29 cellular contexts compared by ENCODE assay signal in the genomic region with DNA sequence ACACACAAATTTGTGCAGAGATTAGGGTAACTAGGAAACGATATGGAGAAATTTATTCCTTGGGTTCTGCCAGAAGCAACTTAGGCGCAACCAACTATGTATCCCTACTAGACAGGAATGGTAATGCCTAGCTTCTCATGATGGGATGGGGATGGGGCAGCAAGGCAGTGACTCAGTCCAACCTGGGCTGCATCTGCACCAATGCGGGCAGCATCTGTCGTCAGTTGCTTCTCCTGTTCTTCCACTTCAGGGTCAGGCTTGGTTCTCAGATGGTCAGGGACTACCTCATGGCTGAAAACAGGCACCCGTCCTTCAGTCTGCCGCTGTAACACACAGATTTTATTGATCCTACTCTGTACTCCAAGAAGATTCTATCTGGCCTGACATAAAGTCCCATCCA. TPM values are rescaled to one million over a fixed set of nuclear protein-coding genes. Genes with fewer than 3 reads are reported as not detected.
DNase-seq lines count a peak whose midpoint lies in the region; ATAC-seq and TF ChIP-seq lines count a peak whose summit lies in the region.
"Had no signal": no experiment of that assay in that cellular context is flagged by ENCODE, and none has a peak within 500 bp of the region (broad histone marks: within the 10 kb centered on the region; RNA-seq: fewer than 3 reads in every experiment).

No MANE protein-coding gene starts in this region.

- H3K4me2 ChIP-seq in neural progenitor cell, result no peak overlapping the region
- H3K4me2 ChIP-seq: A549, KMS-11, SK-N-SH had no signal

- peaks cover 22% of the 10 kb centered on the region for H3K4me1 ChIP-seq in neural progenitor cell
- H3K4me1 ChIP-seq: Caco-2 had no signal

- no peaks in the 10 kb centered on the region for H3K36me3 ChIP-seq in neural progenitor cell

- H3K9me3 Mint-ChIP-seq in Calu3 (ENCODE audit: low read depth, unreplicated experiment) (no peaks in the 10 kb centered on the region), neural progenitor cell (no peaks in the 10 kb centered on the region), type B pancreatic cell (no peaks in the 10 kb centered on the region)
- H3K9me3 Mint-ChIP-seq in activated T-helper 17 cell treated with anti-CD3 and anti-CD28 coated beads, Interleukin-2, amount 50 U/mL, for 72 hours, result no peaks in the 10 kb centered on the region
- H3K9me3 Mint-ChIP-seq: CD8-positive, alpha-beta T cell had no signal

- H3K79me2 ChIP-seq in neural progenitor cell (ENCODE audit: low read depth), result peaks cover 34% of the 10 kb centered on the region

- ATAC-seq in activated T-helper 17 cell treated with anti-CD3 and anti-CD28 coated beads, Interleukin-2, amount 50 U/mL, for 72 hours (replicated peaks), result no peak
- ATAC-seq: A549; CD8-positive, alpha-beta T cell; GM12878; PC-3 had no signal

- H3K27ac Mint-ChIP-seq in Calu3 (ENCODE audit: unreplicated experiment) (peak overlapping the region; percentile 2), neural progenitor cell (no peak overlapping the region), type B pancreatic cell (peak overlapping the region; percentile 13)
- peak overlapping the region; percentile 3 for H3K27ac Mint-ChIP-seq in activated T-helper 17 cell treated with anti-CD3 and anti-CD28 coated beads, Interleukin-2, amount 50 U/mL, for 72 hours
- H3K27ac Mint-ChIP-seq: CD8-positive, alpha-beta T cell had no signal

- H4K20me1 ChIP-seq in neural progenitor cell (ENCODE audit: low read depth), result peaks cover 22% of the 10 kb centered on the region

- H3K9me3 ChIP-seq in neural progenitor cell (ENCODE audit: low read depth), result no peaks in the 10 kb centered on the region
- H3K9me3 ChIP-seq: A549; BLaER1 treated with 17β-estradiol and CSF1 and Interleukin-3, amounts not matched to agents 10 nM and 100 nM; Caco-2; HAP-1; SK-N-SH had no signal

- H3K27me3 Mint-ChIP-seq in Calu3 (ENCODE audit: unreplicated experiment), result no peaks in the 10 kb centered on the region
- no peaks in the 10 kb centered on the region for H3K27me3 Mint-ChIP-seq in activated T-helper 17 cell treated with anti-CD3 and anti-CD28 coated beads, Interleukin-2, amount 50 U/mL, for 72 hours
- peaks cover 6% of the 10 kb centered on the region for H3K27me3 Mint-ChIP-seq in neural progenitor cell (ENCODE audit: insufficient read depth, low read depth)
- no peaks in the 10 kb centered on the region for H3K27me3 Mint-ChIP-seq in type B pancreatic cell

- CTCF ChIA-PET in Calu3 (lab: Charles Lee), result interaction anchor here (0.5 kb wide), 1 partner anchor 137 kb away, joined by 4 read pairs; no protein-coding TSS in a partner anchor

- no peak overlapping the region for H3K9ac ChIP-seq in neural progenitor cell
- H3K9ac ChIP-seq: KMS-11, SK-N-SH had no signal

- BruUV-seq in Calu3 (replicated peaks; lab: Mats Ljungman, UMichigan), result no TSS peak

- intact Hi-C loops in Calu3 (cut with micrococcal nuclease; ENCODE audit: unreplicated experiment), result no loop called here

- H3K4me1 Mint-ChIP-seq in Calu3 (ENCODE audit: low read depth, unreplicated experiment) (peaks cover 25% of the 10 kb centered on the region), neural progenitor cell (peaks cover 28% of the 10 kb centered on the region), type B pancreatic cell (ENCODE audit: unreplicated experiment) (peaks cover 35% of the 10 kb centered on the region)
- peaks cover 18% of the 10 kb centered on the region for H3K4me1 Mint-ChIP-seq in activated T-helper 17 cell treated with anti-CD3 and anti-CD28 coated beads, Interleukin-2, amount 50 U/mL, for 72 hours

- H3K36me3 Mint-ChIP-seq in Calu3 (ENCODE audit: insufficient read depth, unreplicated experiment) (peaks cover 28% of the 10 kb centered on the region), neural progenitor cell (peaks cover 7% of the 10 kb centered on the region), type B pancreatic cell (peaks cover 14% of the 10 kb centered on the region)
- peaks cover 68% of the 10 kb centered on the region for H3K36me3 Mint-ChIP-seq in activated T-helper 17 cell treated with anti-CD3 and anti-CD28 coated beads, Interleukin-2, amount 50 U/mL, for 72 hours (ENCODE audit: low read depth)

- no peak overlapping the region for H3K4me3 ChIP-seq in neural progenitor cell
- H3K4me3 ChIP-seq: A549; BLaER1 treated with 17β-estradiol and CSF1 and Interleukin-3, amounts not matched to agents 10 nM and 100 nM; GM12878; HAP-1 had no signal

- peaks cover 20% of the 10 kb centered on the region for H3F3A ChIP-seq in neural progenitor cell (ENCODE audit: low read depth)

- H3K27me3 ChIP-seq in neural progenitor cell, result no peaks in the 10 kb centered on the region
- H3K27me3 ChIP-seq: BLaER1 treated with 17β-estradiol and CSF1 and Interleukin-3, amounts not matched to agents 10 nM and 100 nM had no signal

- H3K4me3 Mint-ChIP-seq in Calu3 (ENCODE audit: low read depth, unreplicated experiment) (no peak overlapping the region), neural progenitor cell (peak overlapping the region; percentile 9), type B pancreatic cell (no peak overlapping the region)
- H3K4me3 Mint-ChIP-seq in activated T-helper 17 cell treated with anti-CD3 and anti-CD28 coated beads, Interleukin-2, amount 50 U/mL, for 72 hours, result no peak overlapping the region
- H3K4me3 Mint-ChIP-seq: CD8-positive, alpha-beta T cell had no signal

- no peak overlapping the region for H2AFZ ChIP-seq in neural progenitor cell (replicated peaks)

- no peak overlapping the region for H3K27ac ChIP-seq in neural progenitor cell
- H3K27ac ChIP-seq: A549; BLaER1 treated with 17β-estradiol and CSF1 and Interleukin-3, amounts not matched to agents 10 nM and 100 nM; KMS-11 had no signal

- no peak for TF ChIP-seq CTCF in Calu3 (IDR thresholded peaks at IDR 0.05; ENCODE audit: unreplicated experiment)
- TF ChIP-seq CTCF in neural progenitor cell (IDR thresholded peaks at IDR 0.05), result no peak
- TF ChIP-seq CTCF in type B pancreatic cell (conservative IDR thresholded peaks at IDR 0.05), result no peak

- DNase-seq in Calu3 (no peak), neural progenitor cell (ENCODE audit: low spot score) (no peak), type B pancreatic cell (ENCODE audit: extremely low spot score, unreplicated experiment) (no peak), NCI-H748 treated with DMSO at 0.1 percent for 48 hours (lab: John Stamatoyannopoulos, UW) (no peak), HuH-7.5 (ENCODE audit: low spot score) (no peak)
- DNase-seq in activated CD4-positive, alpha-beta T cell treated with anti-CD3 and anti-CD28 coated beads for 1 hour, result no peak
- DNase-seq: AML-193; Caco-2; CD8-positive, alpha-beta T cell; DMS 273 treated with DMSO at 0.1 percent for 48 hours; DMS79; EL; GDM1; GOT3; IMR-90; MM.1S; NCI-H2029; NCI-H446; NCI-H524 treated with DMSO at 0.1 percent for 48 hours; NCI-H82; NK-92 treated with Interleukin-12 subunit alpha and Interleukin-12 subunit beta, amount 100 ng/mL, for 24 hours; PC-3; SK-N-SH had no signal

RNA-seq across cellular contexts. Expression of a gene that starts 2.9 kb away (rescaled TPM):
- total RNA-seq in Calu3 (2022) (31.1 and 32.8 TPM in 2 replicates), neural progenitor cell (ENCODE audit: low replicate concordance) (15.1 and 23.6 TPM in 2 replicates), type B pancreatic cell (ENCODE audit: low replicate concordance) (37.2 and 48.1 TPM in 2 replicates)
- 10 to 100 TPM; 34.1 to 39.4 TPM for total RNA-seq in activated T-helper 17 cell treated with anti-CD3 and anti-CD28 coated beads, Interleukin-2, amount 50 U/mL, for 72 hours

RNA-seq across cellular contexts. Expression of a gene that starts 3.0 kb away (rescaled TPM):
- 77.3 and 78.7 TPM in 2 replicates for total RNA-seq in Calu3 (2022)
- total RNA-seq in activated T-helper 17 cell treated with anti-CD3 and anti-CD28 coated beads, Interleukin-2, amount 50 U/mL, for 72 hours, result 10 to 100 TPM; 53.4 to 59.3 TPM
- 11.0 and 16.8 TPM in 2 replicates for total RNA-seq in neural progenitor cell (ENCODE audit: low replicate concordance)
- 45.8 and 65.7 TPM in 2 replicates for total RNA-seq in type B pancreatic cell (ENCODE audit: low replicate concordance)

RNA-seq across cellular contexts. Expression of a gene that starts 18.9 kb away (rescaled TPM):
- total RNA-seq in Calu3 (2022) (107 and 117 TPM in 2 replicates), neural progenitor cell (ENCODE audit: low replicate concordance) (5.6 and 11.9 TPM in 2 replicates), type B pancreatic cell (ENCODE audit: low replicate concordance) (52.2 and 124 TPM in 2 replicates)
- total RNA-seq in activated T-helper 17 cell treated with anti-CD3 and anti-CD28 coated beads, Interleukin-2, amount 50 U/mL, for 72 hours, result 10 to 100 TPM; 53.4 to 73.7 TPM

RNA-seq across cellular contexts. Expression of a gene that starts 27.9 kb away (rescaled TPM):
- total RNA-seq in Calu3 (2022) (128 and 134 TPM in 2 replicates), neural progenitor cell (ENCODE audit: low replicate concordance) (164 and 261 TPM in 2 replicates), type B pancreatic cell (ENCODE audit: low replicate concordance) (33.9 and 114 TPM in 2 replicates)
- 100 to 1,000 TPM; 127 to 199 TPM for total RNA-seq in activated T-helper 17 cell treated with anti-CD3 and anti-CD28 coated beads, Interleukin-2, amount 50 U/mL, for 72 hours

RNA-seq across cellular contexts. Expression of a gene that starts 49.1 kb away (rescaled TPM):
- total RNA-seq in Calu3 (2022) (0.52 and 0.73 TPM in 2 replicates), neural progenitor cell (ENCODE audit: low replicate concordance) (0.09 TPM in 1 of 2 replicates, not detected in the other), type B pancreatic cell (ENCODE audit: low replicate concordance) (not detected in 2 replicates)
- total RNA-seq in activated T-helper 17 cell treated with anti-CD3 and anti-CD28 coated beads, Interleukin-2, amount 50 U/mL, for 72 hours, result not detected
- total RNA-seq: Caco-2; CD8-positive, alpha-beta T cell; GM12878; IMR-90; PC-3 had no signal
